Comparison of ENCODE assay signal across 1 cellular context in genomic region chr20:5608448-5609161, GRCh38.
TF ChIP-seq lines count a peak whose summit lies in the region.

No MANE protein-coding gene starts in this region.

TF ChIP-seq in GM23338, 12 proteins besides CTCF, POLR2A, EP300 and RAD21 (continued from another document):
- TF ChIP-seq ZNF462 (CRISPR knock-in tag; IDR thresholded peaks at IDR 0.05) (no peak), EZH2 (IDR thresholded peaks at IDR 0.05; ENCODE audit: low read depth, unreplicated experiment) (no peak), POLR2AphosphoS5 (IDR thresholded peaks at IDR 0.05; ENCODE audit: low read depth) (no peak), REST (IDR thresholded peaks at IDR 0.05; ENCODE audit: unreplicated experiment) (no peak), EZH2phosphoT487 (IDR thresholded peaks at IDR 0.05; ENCODE audit: unreplicated experiment) (no peak)
